ENCODE assay signal across 8 cellular contexts in genomic region chr21:44938976-44939531, GRCh38. TPM values are rescaled to one million over a fixed set of nuclear protein-coding genes. Genes with fewer than 3 reads are reported as not detected.
A peak's percentile ranks its signal among the peaks of the same experiment; 100 is the strongest.
DNase-seq lines count a peak whose midpoint lies in the region; ATAC-seq and TF ChIP-seq lines count a peak whose summit lies in the region.

No MANE protein-coding gene starts in this region.

- WGBS in prostate gland, result 66% methylated on average over 15 of the region's 15 CpGs

- no peaks in the 10 kb centered on the region for H3K27me3 ChIP-seq in SJCRH30
- no peaks in the 10 kb centered on the region for H3K27me3 ChIP-seq in prostate gland (replicated peaks; ENCODE audit: insufficient read depth)

- TF ChIP-seq CTCF in fibroblast of the aortic adventitia (IDR thresholded peaks at IDR 0.05; ENCODE audit: insufficient read depth, low read length) (no peak), prostate gland (IDR thresholded peaks at IDR 0.05) (no peak)

- H3K4me1 ChIP-seq in ES-I3 (ENCODE audit: insufficient read depth, low read length), result 0 out of 2 replicates have a peak, but pooled peaks cover 4% of the 10 kb centered on the region
- peaks cover 10% of the 10 kb centered on the region; the same call in 1 of the 2 replicates for H3K4me1 ChIP-seq in SJCRH30
- H3K4me1 ChIP-seq in prostate gland (replicated peaks), result peaks cover 6% of the 10 kb centered on the region

- H3K9me3 ChIP-seq in ES-I3 (ENCODE audit: control insufficient read depth, insufficient read depth, low read length) (no peaks in the 10 kb centered on the region), SJCRH30 (replicated peaks) (no peaks in the 10 kb centered on the region), prostate gland (no peaks in the 10 kb centered on the region)

- H3K9ac ChIP-seq in ES-I3 (ENCODE audit: low read depth, low read length), result peak overlapping the region; percentile 94

- no peak for DNase-seq in SJCRH30
- no peak for DNase-seq in fibroblast of the aortic adventitia (ENCODE audit: low read depth)
- DNase-seq in prostate gland (ENCODE audit: low spot score), result peak; percentile 76
- no peak for DNase-seq in NCI-H128 (lab: John Stamatoyannopoulos, UW; ENCODE audit: unreplicated experiment)

- H3K4me3 ChIP-seq in SJCRH30 (peak overlapping the region; percentile 67), fibroblast of the aortic adventitia (ENCODE audit: low read depth, low read length) (peak overlapping the region; percentile 92), prostate gland (peak overlapping the region; percentile 93 to 96)

- H3K36me3 ChIP-seq in ES-I3 (ENCODE audit: insufficient read depth, low read length) (no peaks in the 10 kb centered on the region), SJCRH30 (peaks cover 5% of the 10 kb centered on the region; the same call in 1 of the 2 replicates), prostate gland (no peaks in the 10 kb centered on the region)

- H3K27ac ChIP-seq in SJCRH30, result peak overlapping the region; percentile 54
- H3K27ac ChIP-seq in prostate gland, result peak overlapping the region; percentile 76 to 82

- intact Hi-C loops in prostate gland (cut with DNase I), result loop anchor here (10.0 kb wide), 1 partner anchor 434 kb away; no protein-coding TSS in a partner anchor

- ATAC-seq in HG02642 (IDR thresholded peaks at IDR 0.05; ENCODE audit: poor library complexity, unreplicated experiment) (no peak), GM21723 (IDR thresholded peaks at IDR 0.05; ENCODE audit: unreplicated experiment) (no peak), GM18517 (IDR thresholded peaks at IDR 0.05; ENCODE audit: unreplicated experiment) (no peak)

- no peak for TF ChIP-seq POLR2A in prostate gland (IDR thresholded peaks at IDR 0.05)

RNA-seq across cellular contexts. Expression of gene SLX9, which starts 0.8 kb away (rescaled TPM):
- total RNA-seq in SJCRH30 (2014; rRNA removed; shearing (Covaris generic)), result 26.8 and 32.3 TPM in 2 replicates
- 6.0 and 7.4 TPM in 2 replicates for total RNA-seq in fibroblast of the aortic adventitia (ENCODE audit: low replicate concordance)
- total RNA-seq in prostate gland, result 10 to 100 TPM; 21.4 to 24.8 TPM

RNA-seq across cellular contexts. Expression of gene ITGB2, which starts 18.4 kb away (rescaled TPM):
- 38.8 and 42.4 TPM in 2 replicates for total RNA-seq in SJCRH30 (2014; rRNA removed; shearing (Covaris generic))
- total RNA-seq in fibroblast of the aortic adventitia (ENCODE audit: low replicate concordance) (0.09 TPM in 1 of 2 replicates, not detected in the other), prostate gland (10 to 100 TPM; 23.1 to 56.1 TPM)

Comparison
In these comparisons a context has a peak if more than half of its experiments do, and no peak if none do; other contexts are left out.
1. RNA of gene ITGB2, which starts 18.4 kb away (total RNA-seq): 23.1 to 56.1 TPM in prostate gland and 38.8 to 42.4 TPM in SJCRH30; 0.09 TPM in fibroblast of the aortic adventitia; every median in the first group is over 10 times any median in the second.
2. Peak in every context shown above with its lines, with median percentiles within 50 percentile points of each other: H3K4me3 ChIP-seq.